In genomic region chr1:154272217-154272998, GRCh38 we compare ENCODE assay signal across 8 cellular contexts. TPM values are rescaled to one million over a fixed set of nuclear protein-coding genes. Genes with fewer than 3 reads are reported as not detected.
DNase-seq lines count a peak whose midpoint lies in the region; ATAC-seq and TF ChIP-seq lines count a peak whose summit lies in the region.

TSS of gene HAX1 (plus strand) at chr1:154272629. CDS start at chr1:154272724, 95 bp downstream.

- H3K36me3 ChIP-seq in BE2C = peaks cover 26% of the 10 kb centered on the region
- no peaks in the 10 kb centered on the region for H3K36me3 ChIP-seq in colonic mucosa

- peak within 1 kb of the TSS; percentile 78 for H3K27ac ChIP-seq in colonic mucosa

- ATAC-seq in HG03442 (IDR thresholded peaks at IDR 0.05; ENCODE audit: unreplicated experiment) (peak; percentile 82), left colon (peak; percentile 90)

- TF ChIP-seq CTCF in BE2C (IDR thresholded peaks at IDR 0.05; ENCODE audit: low read depth, low read length) (peak; percentile 83), colonic mucosa (IDR thresholded peaks at IDR 0.05) (peak; percentile 58)

- H3K4me3 ChIP-seq in BE2C (ENCODE audit: low read depth, low read length) (peak within 1 kb of the TSS; percentile 99), colonic mucosa (peak within 1 kb of the TSS; percentile 78)

- intact Hi-C loops in colonic mucosa (cut with DNase I) (no loop called here), left colon (cut with DNase I, micrococcal nuclease) (no loop called here)

- no peaks in the 10 kb centered on the region for H3K27me3 ChIP-seq in BE2C
- H3K27me3 ChIP-seq in colonic mucosa = no peaks in the 10 kb centered on the region

- DNase-seq in BE2C = peak; percentile 92
- DNase-seq in NCI-H524 (lab: John Stamatoyannopoulos, UW) = peak; percentile 82 to 94
- peak; percentile 96 to 98 for DNase-seq in activated CD4-positive, alpha-beta T cell treated with anti-CD3 and anti-CD28 coated beads for 4 hours
- peak; percentile 96 for DNase-seq in colonic mucosa
- DNase-seq in left colon = peak; percentile 96
- DNase-seq in stimulated activated CD4-positive, alpha-beta T cell treated with anti-CD3 and anti-CD28 coated beads, Interleukin-2, amount 100 ng/mL, for 24 hours = peak; percentile 98

- H3K4me1 ChIP-seq in BE2C (no peaks in the 10 kb centered on the region), colonic mucosa (no peaks in the 10 kb centered on the region)

- peak; percentile 83 for TF ChIP-seq POLR2A in GM19193 (IDR thresholded peaks at IDR 0.05; ENCODE audit: extremely low read depth, insufficient read depth, insufficient read length)

- H3K9ac ChIP-seq in colonic mucosa (ENCODE audit: low read depth in 2 of 2, low read length in 2 of 2) = peak within 1 kb of the TSS; percentile 92 to 93

- H3K9me3 ChIP-seq in BE2C (no peaks in the 10 kb centered on the region), colonic mucosa (no peaks in the 10 kb centered on the region)

RNA-seq across cellular contexts. Expression of gene HAX1, which starts in this region (rescaled TPM):
- 187 TPM for polyA plus RNA-seq in BE2C (2012; ENCODE audit: insufficient read depth, insufficient read length, low read depth)
- 10 to 100 TPM; 53.4 to 83.6 TPM for total RNA-seq in colonic mucosa
- total RNA-seq in left colon = 10 to 100 TPM; 52.3 to 60.2 TPM

Comparison
In these comparisons a context has a peak if more than half of its experiments do, and no peak if none do; other contexts are left out.
1. Peak in every context shown above with its lines: DNase-seq, ATAC-seq, H3K4me3 ChIP-seq and H3K27ac ChIP-seq.